ENCODE assay signal across 1 cellular context in genomic region chr6:50520325-50520724, GRCh38.
TF ChIP-seq lines count a peak whose summit lies in the region.

No MANE protein-coding gene starts in this region.

TF ChIP-seq in H1, 55 proteins besides CTCF, POLR2A, EP300 and RAD21 (continued from another document):
- TF ChIP-seq E2F6 (IDR thresholded peaks at IDR 0.05) (no peak), ASH2L (IDR thresholded peaks at IDR 0.05; ENCODE audit: low read length) (no peak), TEAD4 (IDR thresholded peaks at IDR 0.05; ENCODE audit: low read depth, low read length) (no peak), TAF7 (optimal IDR thresholded peaks at IDR 0.05; ENCODE audit: borderline replicate concordance, low read depth, low read length) (no peak), ZNF274 (IDR thresholded peaks at IDR 0.05; ENCODE audit: borderline replicate concordance, extremely low read depth, low read length) (no peak), NRF1 (IDR thresholded peaks at IDR 0.05; ENCODE audit: low read depth, low read length) (no peak), SIRT6 (IDR thresholded peaks at IDR 0.05; ENCODE audit: low read length) (no peak), SUZ12 (IDR thresholded peaks at IDR 0.05; ENCODE audit: low read length) (no peak)
